ENCODE assay signal across 12 cellular contexts in the genomic region with DNA sequence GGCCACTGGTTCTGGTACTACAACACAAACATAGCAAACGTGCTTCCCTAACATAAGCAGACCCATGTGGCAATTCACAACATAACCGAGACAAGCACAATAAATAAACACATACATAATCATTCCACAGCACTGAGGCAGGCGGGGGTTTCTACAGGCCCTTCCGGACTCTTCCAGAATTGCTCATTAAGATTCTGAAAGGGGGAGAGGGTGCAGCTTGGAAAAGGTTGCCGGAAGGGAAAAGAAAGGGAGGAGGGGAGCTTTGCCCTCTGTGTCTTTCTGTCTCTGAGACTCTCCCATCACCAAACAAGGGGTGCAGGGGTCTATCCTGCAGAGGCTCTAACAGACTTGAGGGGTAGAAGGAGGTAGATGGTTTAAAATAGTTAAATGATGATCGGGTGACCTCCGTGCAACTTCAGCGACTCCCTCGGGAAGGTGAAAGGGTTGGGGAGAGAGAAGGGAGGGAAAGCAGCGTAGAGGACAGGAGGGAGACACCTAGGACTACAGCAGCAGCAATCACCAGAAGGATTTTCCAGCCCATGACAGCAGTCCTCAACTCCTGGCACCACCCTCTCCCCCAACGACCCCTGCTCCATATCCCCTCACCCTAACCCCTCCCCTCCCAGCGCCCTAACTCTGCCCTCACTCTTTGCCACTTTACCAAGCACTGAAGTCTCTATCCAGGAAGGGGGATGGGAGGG.
DNase-seq lines count a peak whose midpoint lies in the region; ATAC-seq, FAIRE-seq and TF ChIP-seq lines count a peak whose summit lies in the region.
"Had no signal": no experiment of that assay in that cellular context is flagged by ENCODE, and none has a peak within 500 bp of the region (broad histone marks: within the 10 kb centered on the region; RNA-seq: fewer than 3 reads in every experiment).

No MANE protein-coding gene starts in this region.

- no peak overlapping the region for H2BK20ac ChIP-seq in H1 (ENCODE audit: low read length)

- POLR2A ChIA-PET in H1 (lab: Charles Lee; ENCODE audit: partially characterized antibody), result no interaction called here
- POLR2A ChIA-PET in naive thymus-derived CD8-positive, alpha-beta T cell (lab: Charles Lee), result no interaction called here

- TF ChIP-seq EP300 in H1 (IDR thresholded peaks at IDR 0.05; ENCODE audit: borderline replicate concordance in 1 of 2, low read depth in 2 of 2, low read length in 2 of 2), result no peak

- peak overlapping the region; percentile 42; the same call in 1 of the 2 replicates for H3K18ac ChIP-seq in H1 (ENCODE audit: extremely low read depth, low read length)

- H2AK5ac ChIP-seq in H1 (ENCODE audit: low read depth, low read length), result no peak overlapping the region

- WGBS in H1 (ENCODE audit: extremely low coverage in 1 of 2, insufficient coverage in 1 of 2, insufficient read length in 1 of 2, insufficient replicate concordance in 2 of 2, low coverage in 1 of 2, low lambda C conversion rate in 2 of 2, missing lambda C conversion rate in 1 of 2), 2 experiments, result 1% methylated on average over 10 of the region's 12 CpGs; no CpG with 5 or more reads in 1 of the 2 experiments
- 15 to 16% methylated on average over 12 of the region's 12 CpGs for WGBS in thyroid gland, 2 donors

- H3K4me3 ChIP-seq in H1 (ENCODE audit: extremely low read depth in 1 of 4, insufficient read depth in 2 of 4, low read depth in 3 of 4, low read length in 4 of 4), result peak overlapping the region; percentile 47 to 76 (median 54)
- H3K4me3 ChIP-seq in thyroid gland (replicated peaks in 1 of 3), result peak overlapping the region in 2 of 3 donors; percentile 49 to 70

- H3K9me3 ChIP-seq in H1 (ENCODE audit: insufficient read depth in 2 of 2, low read depth in 1 of 2, low read length in 1 of 2) (no peaks in the 10 kb centered on the region), thyroid gland (no peaks in the 10 kb centered on the region)

- peak overlapping the region; percentile 79 to 96 for H3K4me2 ChIP-seq in H1 (ENCODE audit: insufficient read depth in 1 of 2, low read depth in 2 of 2, low read length in 2 of 2)

- no peaks in the 10 kb centered on the region for H3K9me3 Mint-ChIP-seq in chondrocyte (ENCODE audit: low read depth)
- peaks cover 0 to 12% (median 0%) of the 10 kb centered on the region in 9 donors for H3K9me3 Mint-ChIP-seq in naive thymus-derived CD8-positive, alpha-beta T cell
- H3K9me3 Mint-ChIP-seq: stimulated activated naive CD8-positive, alpha-beta T cell treated with anti-CD3 and anti-CD28 coated beads, Interleukin-15, Interleukin-2, amounts not matched to agents 100 ng/mL and 50 ng/mL, for 24 hours had no signal

- CTCF ChIA-PET in H1 (lab: Charles Lee; ENCODE audit: partially characterized antibody), result no interaction called here

- H4K8ac ChIP-seq in H1 (ENCODE audit: extremely low read depth, insufficient read depth, low read length), result no peak overlapping the region

- H2BK15ac ChIP-seq in H1 (ENCODE audit: low read length), result no peak overlapping the region

- H4K91ac ChIP-seq in H1 (replicated peaks; ENCODE audit: insufficient read length, low read length), result no peak overlapping the region

- H2BK12ac ChIP-seq in H1 (ENCODE audit: low read depth, low read length), result no peak overlapping the region

- H2BK5ac ChIP-seq in H1 (ENCODE audit: low read depth, low read length), result no peak overlapping the region

- no peak overlapping the region for H3K27ac ChIP-seq in H1 (ENCODE audit: low read depth, low read length)
- peak overlapping the region in 2 of 3 donors; percentile 9 to 82 for H3K27ac ChIP-seq in thyroid gland

- no peak overlapping the region for H3K4ac ChIP-seq in H1 (replicated peaks; ENCODE audit: insufficient read length, low read depth, low read length)

- H3K36me3 ChIP-seq in H1 (ENCODE audit: control insufficient read depth in 2 of 4, insufficient read depth in 4 of 4, low read length in 3 of 4), result no peaks in the 10 kb centered on the region
- H3K36me3 ChIP-seq in thyroid gland, result no peaks in the 10 kb centered on the region

- H2AFZ ChIP-seq in H1 (ENCODE audit: low read length), result peak overlapping the region; percentile 74; the same call in 1 of the 2 replicates

- TF ChIP-seq RAD21 in H1 (IDR thresholded peaks at IDR 0.05 in 1 of 2, conservative IDR thresholded peaks at IDR 0.05 in 1 of 2; ENCODE audit: low read depth in 2 of 2, low read length in 2 of 2), result no peak

- ATAC-seq in naive thymus-derived CD8-positive, alpha-beta T cell, result no peak

- no peak overlapping the region for H3K9ac ChIP-seq in H1 (replicated peaks in 1 of 4; ENCODE audit: extremely low read depth in 1 of 4, low read depth in 3 of 4, low read length in 3 of 4)

- no peak overlapping the region for H3K23ac ChIP-seq in H1 (ENCODE audit: insufficient read length)

- intact Hi-C loops in thyroid gland (cut with DNase I), result no loop called here
- intact Hi-C loops in posterior vena cava (cut with DNase I), result no loop called here

- H3K27ac Mint-ChIP-seq in chondrocyte (ENCODE audit: unreplicated experiment), result no peak overlapping the region
- peak overlapping the region in 1 of 10 donors; percentile 37 for H3K27ac Mint-ChIP-seq in naive thymus-derived CD8-positive, alpha-beta T cell
- H3K27ac Mint-ChIP-seq: stimulated activated naive CD8-positive, alpha-beta T cell treated with anti-CD3 and anti-CD28 coated beads, Interleukin-15, Interleukin-2, amounts not matched to agents 100 ng/mL and 50 ng/mL, for 24 hours had no signal

- H3K27me3 ChIP-seq in H1 (replicated peaks in 1 of 4; ENCODE audit: control insufficient read depth in 3 of 4, extremely low read depth in 1 of 4, insufficient read depth in 3 of 4, low read length in 3 of 4) (peaks cover 5 to 33% (median 22%) of the 10 kb centered on the region in 4 experiments), thyroid gland (no peaks in the 10 kb centered on the region)

- no peaks in the 10 kb centered on the region for H3K79me1 ChIP-seq in H1 (ENCODE audit: low read depth, low read length)

- H3K36me3 Mint-ChIP-seq in chondrocyte (ENCODE audit: low read depth), result no peaks in the 10 kb centered on the region
- H3K36me3 Mint-ChIP-seq in naive thymus-derived CD8-positive, alpha-beta T cell, result peaks cover 0 to 4% (median 0%) of the 10 kb centered on the region in 3 donors

- no peak overlapping the region for H3K14ac ChIP-seq in H1 (ENCODE audit: insufficient read length)

- H3K23me2 ChIP-seq in H1 (ENCODE audit: low read depth, low read length), result peaks cover 19% of the 10 kb centered on the region

- no peak for FAIRE-seq in H1 (lab: Jason Lieb, UNC)

- H3K79me2 ChIP-seq in H1 (ENCODE audit: control insufficient read depth in 1 of 2, insufficient read depth in 2 of 2, low read length in 2 of 2), result no peaks in the 10 kb centered on the region

- TF ChIP-seq POLR2A in H1 (IDR thresholded peaks at IDR 0.05; ENCODE audit: control extremely low read depth in 1 of 2, low read depth in 2 of 2, low read length in 2 of 2) (no peak), thyroid gland (IDR thresholded peaks at IDR 0.05) (no peak)

- H2BK120ac ChIP-seq in H1 (replicated peaks; ENCODE audit: low read depth, low read length), result no peak overlapping the region

- H3K4me1 Mint-ChIP-seq in chondrocyte (ENCODE audit: low read depth), result peaks cover 9% of the 10 kb centered on the region
- peaks cover 0 to 13% (median 5%) of the 10 kb centered on the region in 4 donors for H3K4me1 Mint-ChIP-seq in naive thymus-derived CD8-positive, alpha-beta T cell

- H3K4me1 ChIP-seq in H1 (replicated peaks in 1 of 4; ENCODE audit: control insufficient read depth in 3 of 4, insufficient read depth in 4 of 4, low read length in 3 of 4), result peaks cover 2 to 9% (median 2%) of the 10 kb centered on the region in 4 experiments; a peak in 5 of 7 replicates
- peaks cover 0 to 6% of the 10 kb centered on the region in 2 donors for H3K4me1 ChIP-seq in thyroid gland

- no peak overlapping the region for H3K4me3 Mint-ChIP-seq in chondrocyte (ENCODE audit: unreplicated experiment)
- peak overlapping the region in 1 of 10 donors; percentile 9 for H3K4me3 Mint-ChIP-seq in naive thymus-derived CD8-positive, alpha-beta T cell
- H3K4me3 Mint-ChIP-seq: stimulated activated naive CD8-positive, alpha-beta T cell treated with anti-CD3 and anti-CD28 coated beads, Interleukin-15, Interleukin-2, amounts not matched to agents 100 ng/mL and 50 ng/mL, for 24 hours had no signal

- H4K5ac ChIP-seq in H1 (ENCODE audit: insufficient read length, low read depth, low read length), result no peak overlapping the region

- peak in 2 of 3 experiments; percentile 38 to 54 for DNase-seq in NCI-H1417 (lab: John Stamatoyannopoulos, UW)
- no peak for DNase-seq in NCI-H1417 treated with DMSO at 0.1 percent for 48 hours (lab: John Stamatoyannopoulos, UW)
- peak in 1 of 2 experiments; percentile 54 for DNase-seq in H1 (ENCODE audit: low read depth in 1 of 2, low spot score in 2 of 2)
- DNase-seq in medulla oblongata (ENCODE audit: extremely low spot score), result peak; percentile 43
- DNase-seq in thyroid gland, result no peak
- DNase-seq in chondrocyte (ENCODE audit: low spot score), result no peak
- no peak for DNase-seq in posterior vena cava (ENCODE audit: low spot score)
- no peak for DNase-seq in naive thymus-derived CD8-positive, alpha-beta T cell
- DNase-seq: activated naive CD4-positive, alpha-beta T cell treated with Interleukin-2 at 50 U/mL for 16 hours; foreskin melanocyte; NCI-H748 treated with DMSO at 0.1 percent for 48 hours had no signal

- TF ChIP-seq CTCF in H1 (IDR thresholded peaks at IDR 0.05; ENCODE audit: control extremely low read depth in 1 of 3, insufficient read depth in 1 of 3, low read depth in 1 of 3, low read length in 3 of 3) (no peak), thyroid gland (IDR thresholded peaks at IDR 0.05) (no peak), chondrocyte (IDR thresholded peaks at IDR 0.05) (no peak)

- H3K27me3 Mint-ChIP-seq in chondrocyte (ENCODE audit: low read depth), result peaks cover 48% of the 10 kb centered on the region
- H3K27me3 Mint-ChIP-seq in naive thymus-derived CD8-positive, alpha-beta T cell, result peaks cover 27 to 57% (median 40%) of the 10 kb centered on the region in 5 donors

- peaks cover 0 to 1% of the 10 kb centered on the region in 2 experiments for H4K20me1 ChIP-seq in H1 (replicated peaks in 1 of 2; ENCODE audit: control insufficient read depth in 1 of 2, insufficient read depth in 2 of 2, low read length in 2 of 2)

- no peak overlapping the region for H3K56ac ChIP-seq in H1 (replicated peaks; ENCODE audit: insufficient read length, low read depth, low read length)

TF ChIP-seq in H1, 55 proteins besides CTCF, POLR2A, EP300 and RAD21 (continues in another document):
- TF ChIP-seq SIRT6 (IDR thresholded peaks at IDR 0.05; ENCODE audit: low read length) (no peak), TAF1 (IDR thresholded peaks at IDR 0.05; ENCODE audit: low read depth, low read length) (no peak), RNF2 (IDR thresholded peaks at IDR 0.05; ENCODE audit: borderline replicate concordance, low read depth, low read length, missing control alignments, poor library complexity, severe bottlenecking) (no peak)

Comparison
In these comparisons a context has a peak if more than half of its experiments do, and no peak if none do; other contexts are left out.
1. DNase-seq: peak in NCI-H1417 (2 of 3) and medulla oblongata (single experiment); none in NCI-H1417 treated with DMSO at 0.1 percent for 48 hours (single experiment), thyroid gland (0 of 2), chondrocyte (single experiment), posterior vena cava (single experiment) and naive thymus-derived CD8-positive, alpha-beta T cell (0 of 10).